Comparison of ENCODE assay signal across 3 cellular contexts in genomic region chr3:16004812-16005211, GRCh38.
"Had no signal": no experiment of that assay in that cellular context is flagged by ENCODE, and none has a peak within 500 bp of the region (broad histone marks: within the 10 kb centered on the region; RNA-seq: fewer than 3 reads in every experiment).

No MANE protein-coding gene starts in this region.

- ATAC-seq: GM12878 had no signal

- DNase-seq: GDM1, GF-D8 had no signal

- H3K4me3 ChIP-seq: GM12878 had no signal
